In the genomic region with DNA sequence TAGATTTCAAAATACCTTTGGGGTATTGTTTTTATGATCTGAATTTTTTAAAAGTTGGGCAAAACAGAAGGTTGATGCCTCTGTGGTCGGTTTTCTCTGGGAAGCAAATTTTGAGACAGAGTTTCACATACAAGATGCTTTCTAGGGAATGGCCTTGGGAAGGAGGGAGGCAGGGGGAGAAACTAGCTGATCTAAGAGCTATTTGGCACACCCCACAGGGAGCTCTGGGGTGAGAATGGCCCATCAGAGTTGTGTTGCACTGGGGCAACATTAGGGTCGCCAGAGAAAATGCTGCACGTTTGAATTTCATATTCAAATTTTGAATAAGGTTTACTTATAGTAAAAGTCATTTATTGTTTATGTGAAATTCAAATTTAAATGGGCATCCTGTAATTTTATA, we compare ENCODE assay signal across 24 cellular contexts.
"Had no signal": no experiment of that assay in that cellular context is flagged by ENCODE, and none has a peak within 500 bp of the region (broad histone marks: within the 10 kb centered on the region; RNA-seq: fewer than 3 reads in every experiment).

No MANE protein-coding gene starts in this region.

- H3K4me3 Mint-ChIP-seq: dendritic cell treated with granulocyte-macrophage colony-stimulating factor and Interleukin-4, amounts not matched to agents 40 ng/mL and 50 ng/mL, for 4 days; effector memory CD8-positive, alpha-beta T cell had no signal

- H3K27ac ChIP-seq: colonic mucosa, coronary artery, dorsolateral prefrontal cortex, epithelial cell of prostate, esophagus muscularis mucosa, esophagus squamous epithelium, foreskin keratinocyte, gastrocnemius medialis, gastroesophageal sphincter, heart left ventricle, heart right ventricle, hepatocyte had no signal

- H3K4me3 ChIP-seq: colonic mucosa, coronary artery, dorsolateral prefrontal cortex, esophagus muscularis mucosa, esophagus squamous epithelium, gastrocnemius medialis, gastroesophageal sphincter, heart left ventricle, heart right ventricle, hepatocyte had no signal

- H3K36me3 ChIP-seq: colonic mucosa, esophagus muscularis mucosa, esophagus squamous epithelium, gastrocnemius medialis, gastroesophageal sphincter, heart left ventricle, heart right ventricle had no signal

- H3K4me1 ChIP-seq: colonic mucosa, esophagus muscularis mucosa, foreskin keratinocyte, gastrocnemius medialis, gastroesophageal sphincter, heart left ventricle, heart right ventricle had no signal

- H3K9me3 Mint-ChIP-seq: dendritic cell treated with granulocyte-macrophage colony-stimulating factor and Interleukin-4, amounts not matched to agents 40 ng/mL and 50 ng/mL, for 4 days; effector memory CD8-positive, alpha-beta T cell had no signal

- H3K27ac Mint-ChIP-seq: dendritic cell treated with granulocyte-macrophage colony-stimulating factor and Interleukin-4, amounts not matched to agents 40 ng/mL and 50 ng/mL, for 4 days; effector memory CD8-positive, alpha-beta T cell had no signal

- H3K9me3 ChIP-seq: colonic mucosa, esophagus muscularis mucosa, esophagus squamous epithelium, gastrocnemius medialis, gastroesophageal sphincter, heart left ventricle, heart right ventricle had no signal

- H3K27me3 Mint-ChIP-seq: effector memory CD8-positive, alpha-beta T cell had no signal

- DNase-seq: colonic mucosa; cortex of kidney; dermis blood vessel endothelial cell; dorsolateral prefrontal cortex; effector CD4-positive, alpha-beta T cell; effector CD8-positive, alpha-beta T cell; effector memory CD4-positive, alpha-beta T cell; effector memory CD8-positive, alpha-beta T cell; erythroblast; esophagus squamous epithelium; foreskin fibroblast; foreskin keratinocyte; foreskin melanocyte; gastrocnemius medialis; glutamatergic neuron; head of caudate nucleus; heart left ventricle; heart right ventricle had no signal

- H3K27me3 ChIP-seq: colonic mucosa, dorsolateral prefrontal cortex, esophagus squamous epithelium, gastrocnemius medialis, gastroesophageal sphincter, heart left ventricle, heart right ventricle had no signal
